ENCODE assay signal across 11 cellular contexts in genomic region chr9:71764438-71764837, GRCh38. TPM values are rescaled to one million over a fixed set of nuclear protein-coding genes. Genes with fewer than 3 reads are reported as not detected.
DNase-seq lines count a peak whose midpoint lies in the region; ATAC-seq and TF ChIP-seq lines count a peak whose summit lies in the region.
"Had no signal": no experiment of that assay in that cellular context is flagged by ENCODE, and none has a peak within 500 bp of the region (broad histone marks: within the 10 kb centered on the region; RNA-seq: fewer than 3 reads in every experiment).

No MANE protein-coding gene starts in this region.

- no peak for DNase-seq in activated naive CD4-positive, alpha-beta T cell treated with anti-CD3 and anti-CD28 coated beads for 36 hours
- DNase-seq in activated naive CD4-positive, alpha-beta T cell treated with anti-CD3 and anti-CD28 coated beads, Interleukin-2, amount 50 U/mL, for 16 hours: no peak
- no peak for DNase-seq in activated naive CD8-positive, alpha-beta T cell treated with anti-CD3 and anti-CD28 coated beads, Interleukin-2, amount 10 ng/mL, durations not matched to agents 7 days and 5 days
- DNase-seq in mesenchymal stem cell (no peak), transverse colon (no peak), SIG-M5 treated with dmso at 0.1 percent for 504 hours (lab: John Stamatoyannopoulos, UW; ENCODE audit: unreplicated experiment) (no peak), NCI-H2081 treated with DMSO at 0.1 percent for 48 hours (lab: John Stamatoyannopoulos, UW) (no peak)
- DNase-seq: hypothalamus, NCI-H2107 had no signal

- POLR2A ChIA-PET in activated naive CD8-positive, alpha-beta T cell treated with anti-CD3 and anti-CD28 coated beads, Interleukin-2, amount 10 ng/mL, durations not matched to agents 7 days and 5 days (lab: Charles Lee): interaction anchor here (0.6 to 1.3 kb wide), 4 partner anchors 18 to 1352 kb away, joined by 3 to 4 read pairs (median 4); no protein-coding TSS in a partner anchor

- H3K4me1 ChIP-seq in mesenchymal stem cell (ENCODE audit: control insufficient read depth, insufficient read depth, low read depth, low read length) (peaks cover 15% of the 10 kb centered on the region), transverse colon (peaks cover 12 to 86% (median 67%) of the 10 kb centered on the region in 4 donors)

- peak overlapping the region; percentile 47 for H3K9ac ChIP-seq in mesenchymal stem cell (ENCODE audit: low read length)

- H2AFZ ChIP-seq in mesenchymal stem cell (ENCODE audit: low read depth, low read length): no peak overlapping the region

- H3K4me1 Mint-ChIP-seq in activated naive CD4-positive, alpha-beta T cell treated with anti-CD3 and anti-CD28 coated beads for 36 hours (ENCODE audit: low read depth): peaks cover 63% of the 10 kb centered on the region
- peaks cover 51% of the 10 kb centered on the region for H3K4me1 Mint-ChIP-seq in activated naive CD8-positive, alpha-beta T cell treated with anti-CD3 and anti-CD28 coated beads, Interleukin-2, amount 10 ng/mL, durations not matched to agents 7 days and 5 days

- no peaks in the 10 kb centered on the region for H3K79me1 ChIP-seq in mesenchymal stem cell (replicated peaks; ENCODE audit: low read length, poor library complexity, severe bottlenecking)

- peak overlapping the region; percentile 38 for H2BK120ac ChIP-seq in mesenchymal stem cell (ENCODE audit: low read depth, low read length)

- no peak for TF ChIP-seq POLR2A in transverse colon (IDR thresholded peaks at IDR 0.05)

- 100% methylated on average over 1 of the region's 4 CpGs for WGBS in mesenchymal stem cell
- WGBS in transverse colon (ENCODE audit: low coverage in 1 of 2), 2 donors: 37 to 51% methylated on average over 4 of the region's 4 CpGs

- H3K36me3 Mint-ChIP-seq in activated naive CD4-positive, alpha-beta T cell treated with anti-CD3 and anti-CD28 coated beads for 36 hours (ENCODE audit: low read depth): peaks cover 7% of the 10 kb centered on the region
- H3K36me3 Mint-ChIP-seq in activated naive CD8-positive, alpha-beta T cell treated with anti-CD3 and anti-CD28 coated beads, Interleukin-2, amount 10 ng/mL, durations not matched to agents 7 days and 5 days: peaks cover 13% of the 10 kb centered on the region

- CTCF ChIA-PET in activated naive CD4-positive, alpha-beta T cell treated with anti-CD3 and anti-CD28 coated beads for 36 hours (lab: Charles Lee): interaction anchor here (0.6 to 6.2 kb wide), 8 partner anchors 13 to 1162 kb away, joined by 3 to 48 read pairs (median 4); no protein-coding TSS in a partner anchor

- no peak overlapping the region for H3K23ac ChIP-seq in mesenchymal stem cell (ENCODE audit: low read length in 2 of 2)

- no peaks in the 10 kb centered on the region for H3K27me3 ChIP-seq in mesenchymal stem cell (ENCODE audit: control insufficient read depth in 1 of 2, insufficient read depth in 1 of 2, low read length in 2 of 2)
- H3K27me3 ChIP-seq in transverse colon: no peaks in the 10 kb centered on the region

- TF ChIP-seq EP300 in transverse colon (IDR thresholded peaks at IDR 0.05; ENCODE audit: low read depth): no peak

- H4K91ac ChIP-seq in mesenchymal stem cell (ENCODE audit: low read length): no peak overlapping the region

- TF ChIP-seq CTCF in transverse colon (IDR thresholded peaks at IDR 0.05): no peak

- H3K4me3 Mint-ChIP-seq in activated naive CD4-positive, alpha-beta T cell treated with anti-CD3 and anti-CD28 coated beads for 36 hours: peak overlapping the region; percentile 52
- H3K4me3 Mint-ChIP-seq in activated naive CD8-positive, alpha-beta T cell treated with anti-CD3 and anti-CD28 coated beads, Interleukin-2, amount 10 ng/mL, durations not matched to agents 7 days and 5 days: peak overlapping the region; percentile 74

- H3K36me3 ChIP-seq in mesenchymal stem cell (ENCODE audit: control insufficient read depth in 1 of 2, insufficient read depth in 2 of 2, low read depth in 1 of 2, low read length in 2 of 2): no peaks in the 10 kb centered on the region
- H3K36me3 ChIP-seq in transverse colon: no peaks in the 10 kb centered on the region

- ATAC-seq in activated naive CD8-positive, alpha-beta T cell treated with anti-CD3 and anti-CD28 coated beads, Interleukin-2, amount 10 ng/mL, durations not matched to agents 7 days and 5 days (ENCODE audit: low read depth): no peak
- ATAC-seq in HG02571 (IDR thresholded peaks at IDR 0.05; ENCODE audit: unreplicated experiment): no peak
- ATAC-seq: Right ventricle myocardium inferior had no signal

- H3K4me3 ChIP-seq in mesenchymal stem cell (ENCODE audit: insufficient read depth in 1 of 2, low read depth in 1 of 2, low read length in 2 of 2) (no peak overlapping the region), transverse colon (peak overlapping the region in 1 of 4 donors; percentile 6)

- no peak overlapping the region for H3K4me2 ChIP-seq in mesenchymal stem cell (ENCODE audit: low read length, poor library complexity, severe bottlenecking)

- H3K27me3 Mint-ChIP-seq in activated naive CD4-positive, alpha-beta T cell treated with anti-CD3 and anti-CD28 coated beads for 36 hours (ENCODE audit: low read depth): no peaks in the 10 kb centered on the region
- no peaks in the 10 kb centered on the region for H3K27me3 Mint-ChIP-seq in activated naive CD8-positive, alpha-beta T cell treated with anti-CD3 and anti-CD28 coated beads, Interleukin-2, amount 10 ng/mL, durations not matched to agents 7 days and 5 days

- H2BK12ac ChIP-seq in mesenchymal stem cell (ENCODE audit: low read length in 2 of 2): no peak overlapping the region

- H3K9me3 Mint-ChIP-seq in activated naive CD4-positive, alpha-beta T cell treated with anti-CD3 and anti-CD28 coated beads for 36 hours: no peaks in the 10 kb centered on the region
- H3K9me3 Mint-ChIP-seq in activated naive CD8-positive, alpha-beta T cell treated with anti-CD3 and anti-CD28 coated beads, Interleukin-2, amount 10 ng/mL, durations not matched to agents 7 days and 5 days: no peaks in the 10 kb centered on the region

- peak overlapping the region; percentile 78 for H3K27ac Mint-ChIP-seq in activated naive CD4-positive, alpha-beta T cell treated with anti-CD3 and anti-CD28 coated beads for 36 hours
- peak overlapping the region; percentile 73 for H3K27ac Mint-ChIP-seq in activated naive CD8-positive, alpha-beta T cell treated with anti-CD3 and anti-CD28 coated beads, Interleukin-2, amount 10 ng/mL, durations not matched to agents 7 days and 5 days

- no peak overlapping the region for H4K8ac ChIP-seq in mesenchymal stem cell (ENCODE audit: low read length)

- H3K4ac ChIP-seq in mesenchymal stem cell (ENCODE audit: low read depth in 1 of 2, low read length in 2 of 2): no peak overlapping the region

- H3K18ac ChIP-seq in mesenchymal stem cell (ENCODE audit: low read depth in 1 of 2, low read length in 2 of 2): no peak overlapping the region

- no peak overlapping the region for H3K14ac ChIP-seq in mesenchymal stem cell (ENCODE audit: low read length in 2 of 2)

- no peaks in the 10 kb centered on the region for H3K9me3 ChIP-seq in mesenchymal stem cell (ENCODE audit: control insufficient read depth, low read length)
- no peaks in the 10 kb centered on the region for H3K9me3 ChIP-seq in transverse colon

- H2BK15ac ChIP-seq in mesenchymal stem cell (ENCODE audit: low read depth, poor library complexity, severe bottlenecking): no peak overlapping the region

- peak overlapping the region; percentile 49 for H2AK5ac ChIP-seq in mesenchymal stem cell (ENCODE audit: low read length, severe bottlenecking)

- H2BK5ac ChIP-seq in mesenchymal stem cell (ENCODE audit: low read depth, low read length, poor library complexity, severe bottlenecking): no peak overlapping the region

- intact Hi-C loops in activated naive CD4-positive, alpha-beta T cell treated with anti-CD3 and anti-CD28 coated beads for 36 hours (cut with micrococcal nuclease): loop anchor here (2.0 to 10.0 kb wide), 4 partner anchors 30 to 1390 kb away; partner anchors contain the start of genes ANXA1 and ZFAND5
- intact Hi-C loops in transverse colon (cut with DNase I; ENCODE audit: low total_unique reads): loop anchor here (10.0 kb wide), 1 partner anchor 160 kb away; no protein-coding TSS in a partner anchor

- in situ Hi-C loops in transverse colon (cut with MboI; ENCODE audit: low pct_ligation_motif_present in 1 of 4, low pct_unique_long_range_greater_than_20kb in 1 of 4, low sequenced_read_pairs in 3 of 4): loop anchor here in 1 of 4 donors (25.0 kb wide), 1 partner anchor 152 kb away; no protein-coding TSS in a partner anchor

- peak overlapping the region; percentile 93 for H3K27ac ChIP-seq in mesenchymal stem cell (ENCODE audit: low read length, poor library complexity, severe bottlenecking)
- H3K27ac ChIP-seq in transverse colon: peak overlapping the region; percentile 11 to 97 (median 96)

RNA-seq across cellular contexts. Expression of gene CEMIP2, which starts 3.9 kb away (rescaled TPM):
- total RNA-seq in activated naive CD4-positive, alpha-beta T cell treated with anti-CD3 and anti-CD28 coated beads for 36 hours: 10 to 100 TPM; 36.4 to 39.7 TPM
- total RNA-seq in activated naive CD8-positive, alpha-beta T cell treated with anti-CD3 and anti-CD28 coated beads, Interleukin-2, amount 10 ng/mL, durations not matched to agents 7 days and 5 days: 10 to 100 TPM; 54.1 to 55.9 TPM
- 41.7 TPM for polyA plus RNA-seq in mesenchymal stem cell (2013, experiment 1 of 2)
- polyA plus RNA-seq in mesenchymal stem cell (2013, experiment 2 of 2): 41.7 TPM
- 100 to 1,000 TPM in 3 of 4 donors, 10 to 100 TPM in 1; 56.3 to 352 (median 236) TPM for total RNA-seq in transverse colon
